In the genomic region with DNA sequence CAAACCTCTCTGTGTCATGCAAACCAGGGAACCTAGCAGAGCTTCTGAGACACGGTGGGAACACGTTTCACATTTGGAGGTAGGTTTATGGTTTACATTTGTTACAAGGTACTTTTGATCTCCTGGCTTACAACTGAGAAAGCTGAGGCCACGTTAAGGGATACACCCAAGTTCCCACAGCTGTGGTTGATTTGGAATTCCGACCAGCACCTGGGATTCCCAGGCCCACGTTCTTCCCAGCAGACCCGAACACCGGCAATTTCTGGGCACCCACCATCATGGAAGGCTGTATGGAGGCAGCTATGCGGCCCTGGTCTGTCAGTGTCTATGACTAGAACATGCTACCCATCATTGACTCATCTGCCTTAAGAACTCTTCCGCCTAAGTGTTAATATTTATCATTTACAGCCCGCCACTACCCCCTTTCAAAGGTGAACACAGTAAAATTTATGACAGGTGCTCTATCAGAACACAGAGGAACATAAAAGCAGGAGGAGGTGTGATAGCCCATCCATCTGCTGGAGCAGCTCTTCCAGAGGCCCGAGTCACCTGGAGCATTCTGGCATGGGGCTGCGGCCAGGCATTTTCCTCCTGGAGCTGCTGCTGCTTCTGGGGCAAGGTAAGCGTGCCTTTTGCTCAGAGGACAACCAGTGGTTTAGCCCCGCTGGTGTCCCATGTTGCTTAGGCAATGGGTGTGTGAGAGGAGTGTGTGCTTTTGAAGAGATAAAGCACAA, we compare ENCODE assay signal across 1 cellular context.
TF ChIP-seq lines count a peak whose summit lies in the region.

PLB1 (plus strand) TSS at position 510 of the 734 bp plus-strand sequence; CDS start at position 565, 55 bp downstream.

TF ChIP-seq in H1, 55 proteins besides CTCF, POLR2A, EP300 and RAD21:
- no peak for TF ChIP-seq TEAD4 (IDR thresholded peaks at IDR 0.05; ENCODE audit: low read depth, low read length)
- TF ChIP-seq BACH1 (IDR thresholded peaks at IDR 0.05; ENCODE audit: low read length), result no peak
- TF ChIP-seq SRF (IDR thresholded peaks at IDR 0.05; ENCODE audit: low read depth, low read length), result no peak
- TF ChIP-seq RFX5 (IDR thresholded peaks at IDR 0.05; ENCODE audit: borderline replicate concordance, low read depth, low read length), result no peak
- no peak for TF ChIP-seq BRCA1 (IDR thresholded peaks at IDR 0.05; ENCODE audit: low read depth, low read length)
- TF ChIP-seq USF2 (IDR thresholded peaks at IDR 0.05; ENCODE audit: low read length), result no peak
- TF ChIP-seq POLR2AphosphoS5 (IDR thresholded peaks at IDR 0.05; ENCODE audit: low read depth, low read length), result no peak
